Comparison of ENCODE assay signal across 10 cellular contexts in the genomic region with DNA sequence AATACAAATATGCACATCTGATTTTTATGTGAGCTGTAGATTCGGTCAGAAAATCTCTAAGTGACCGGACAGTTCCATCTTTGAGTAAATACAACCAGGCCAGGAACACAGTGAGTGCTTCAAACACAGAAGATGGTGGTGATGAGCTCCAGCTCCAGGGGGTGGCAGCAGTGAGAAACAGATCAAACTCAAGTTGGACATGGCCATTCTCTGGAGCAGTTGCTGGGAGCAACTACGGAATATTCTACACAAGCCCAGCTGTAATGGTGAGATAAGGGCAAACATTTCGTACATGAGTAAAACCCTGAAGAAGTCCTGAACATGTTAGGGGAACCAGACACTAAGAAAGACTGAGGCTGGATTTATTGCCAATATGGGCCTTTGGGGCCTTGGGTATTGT.
DNase-seq lines count a peak whose midpoint lies in the region; ATAC-seq and TF ChIP-seq lines count a peak whose summit lies in the region.
"Had no signal": no experiment of that assay in that cellular context is flagged by ENCODE, and none has a peak within 500 bp of the region (broad histone marks: within the 10 kb centered on the region; RNA-seq: fewer than 3 reads in every experiment).

No MANE protein-coding gene starts in this region.

- no peaks in the 10 kb centered on the region for H3F3A ChIP-seq in neural progenitor cell (ENCODE audit: low read depth)

- no peaks in the 10 kb centered on the region for H3K36me3 ChIP-seq in body of pancreas (replicated peaks in 1 of 2; ENCODE audit: insufficient read depth in 1 of 2, low read depth in 2 of 2)
- no peaks in the 10 kb centered on the region for H3K36me3 ChIP-seq in neural progenitor cell
- H3K36me3 ChIP-seq: stomach had no signal

- H3K9me3 ChIP-seq in body of pancreas (no peaks in the 10 kb centered on the region), neural progenitor cell (ENCODE audit: low read depth) (no peaks in the 10 kb centered on the region)
- H3K9me3 ChIP-seq: stomach had no signal

- H3K9ac ChIP-seq in neural progenitor cell = no peak overlapping the region
- H3K9ac ChIP-seq: parathyroid adenoma had no signal

- TF ChIP-seq POLR2A in body of pancreas (IDR thresholded peaks at IDR 0.05) = no peak

- H3K27ac Mint-ChIP-seq in neural progenitor cell = no peak overlapping the region
- H3K27ac Mint-ChIP-seq in activated naive CD4-positive, alpha-beta T cell treated with anti-CD3 and anti-CD28 coated beads, Interleukin-2, amount 10 ng/mL, durations not matched to agents 7 days and 5 days = no peak overlapping the region

- H2AFZ ChIP-seq in neural progenitor cell (replicated peaks) = no peak overlapping the region
- H2AFZ ChIP-seq: parathyroid adenoma had no signal

- no peak overlapping the region for H3K4me3 ChIP-seq in body of pancreas
- H3K4me3 ChIP-seq in neural progenitor cell = no peak overlapping the region
- H3K4me3 ChIP-seq: stomach had no signal

- H3K27me3 ChIP-seq in body of pancreas (no peaks in the 10 kb centered on the region), neural progenitor cell (no peaks in the 10 kb centered on the region)
- H3K27me3 ChIP-seq: stomach had no signal

- no peak overlapping the region for H3K4me2 ChIP-seq in neural progenitor cell

- no peak overlapping the region for H3K27ac ChIP-seq in body of pancreas
- no peak overlapping the region for H3K27ac ChIP-seq in neural progenitor cell
- H3K27ac ChIP-seq: parathyroid adenoma, stomach had no signal

- peaks cover 3% of the 10 kb centered on the region for H3K27me3 Mint-ChIP-seq in neural progenitor cell (ENCODE audit: insufficient read depth, low read depth)
- H3K27me3 Mint-ChIP-seq in activated naive CD4-positive, alpha-beta T cell treated with anti-CD3 and anti-CD28 coated beads, Interleukin-2, amount 10 ng/mL, durations not matched to agents 7 days and 5 days = no peaks in the 10 kb centered on the region

- H4K20me1 ChIP-seq in neural progenitor cell (ENCODE audit: low read depth) = no peaks in the 10 kb centered on the region

- 41 to 45% methylated on average over 4 of the region's 4 CpGs for WGBS in body of pancreas, 2 donors

- H3K9me3 Mint-ChIP-seq in neural progenitor cell = peaks cover 14% of the 10 kb centered on the region
- no peaks in the 10 kb centered on the region for H3K9me3 Mint-ChIP-seq in activated naive CD4-positive, alpha-beta T cell treated with anti-CD3 and anti-CD28 coated beads, Interleukin-2, amount 10 ng/mL, durations not matched to agents 7 days and 5 days

- H3K4me3 Mint-ChIP-seq in neural progenitor cell = no peak overlapping the region
- H3K4me3 Mint-ChIP-seq in activated naive CD4-positive, alpha-beta T cell treated with anti-CD3 and anti-CD28 coated beads, Interleukin-2, amount 10 ng/mL, durations not matched to agents 7 days and 5 days = no peak overlapping the region

- TF ChIP-seq CTCF in GM12874 (IDR thresholded peaks at IDR 0.05; ENCODE audit: insufficient read depth, low read depth, low read length) = peak; percentile 43
- peak in 3 of 7 experiments; percentile 4 to 18 (median 9) for TF ChIP-seq CTCF in body of pancreas (IDR thresholded peaks at IDR 0.05)
- peak; percentile 59 for TF ChIP-seq CTCF in neural progenitor cell (IDR thresholded peaks at IDR 0.05)

- no peak for ATAC-seq in body of pancreas

- H3K4me1 ChIP-seq in body of pancreas = no peaks in the 10 kb centered on the region
- peaks cover under 1% of the 10 kb centered on the region for H3K4me1 ChIP-seq in neural progenitor cell
- H3K4me1 ChIP-seq: parathyroid adenoma, stomach had no signal

- CTCF ChIA-PET in activated naive CD4-positive, alpha-beta T cell treated with anti-CD3 and anti-CD28 coated beads, Interleukin-2, amount 10 ng/mL, durations not matched to agents 7 days and 5 days (lab: Charles Lee) = interaction anchor here (1.3 kb wide), 1 partner anchor 34 kb away, joined by 3 read pairs; no protein-coding TSS in a partner anchor

- intact Hi-C loops in body of pancreas (cut with DNase I) = no loop called here

- H3K79me2 ChIP-seq in neural progenitor cell (ENCODE audit: low read depth) = no peaks in the 10 kb centered on the region
- H3K79me2 ChIP-seq: parathyroid adenoma had no signal

- peak; percentile 21 for DNase-seq in NCI-H146 (lab: John Stamatoyannopoulos, UW)
- peak in 3 of 4 donors; percentile 11 to 42 (median 16) for DNase-seq in body of pancreas
- peak; percentile 44 for DNase-seq in neural progenitor cell (ENCODE audit: low spot score)
- no peak for DNase-seq in activated naive CD4-positive, alpha-beta T cell treated with anti-CD3 and anti-CD28 coated beads, Interleukin-2, amount 10 ng/mL, durations not matched to agents 7 days and 5 days
- DNase-seq in T-helper 1 cell = no peak
- no peak for DNase-seq in AG20443 (ENCODE audit: low spot score)
- DNase-seq: NCI-H2029, stomach had no signal

- peaks cover 8% of the 10 kb centered on the region for H3K36me3 Mint-ChIP-seq in neural progenitor cell
- H3K36me3 Mint-ChIP-seq in activated naive CD4-positive, alpha-beta T cell treated with anti-CD3 and anti-CD28 coated beads, Interleukin-2, amount 10 ng/mL, durations not matched to agents 7 days and 5 days = no peaks in the 10 kb centered on the region

- H3K4me1 Mint-ChIP-seq in neural progenitor cell = peaks cover 29% of the 10 kb centered on the region
- no peaks in the 10 kb centered on the region for H3K4me1 Mint-ChIP-seq in activated naive CD4-positive, alpha-beta T cell treated with anti-CD3 and anti-CD28 coated beads, Interleukin-2, amount 10 ng/mL, durations not matched to agents 7 days and 5 days

Comparison
In these comparisons a context has a peak if more than half of its experiments do, and no peak if none do; other contexts are left out.
1. DNase-seq: peak in NCI-H146 (single experiment), body of pancreas (3 of 4) and neural progenitor cell (single experiment); none in activated naive CD4-positive, alpha-beta T cell treated with anti-CD3 and anti-CD28 coated beads, Interleukin-2, amount 10 ng/mL, durations not matched to agents 7 days and 5 days (single experiment), T-helper 1 cell (0 of 5) and AG20443 (single experiment).